Comparison of ENCODE assay signal across 1 cellular context in the genomic region with DNA sequence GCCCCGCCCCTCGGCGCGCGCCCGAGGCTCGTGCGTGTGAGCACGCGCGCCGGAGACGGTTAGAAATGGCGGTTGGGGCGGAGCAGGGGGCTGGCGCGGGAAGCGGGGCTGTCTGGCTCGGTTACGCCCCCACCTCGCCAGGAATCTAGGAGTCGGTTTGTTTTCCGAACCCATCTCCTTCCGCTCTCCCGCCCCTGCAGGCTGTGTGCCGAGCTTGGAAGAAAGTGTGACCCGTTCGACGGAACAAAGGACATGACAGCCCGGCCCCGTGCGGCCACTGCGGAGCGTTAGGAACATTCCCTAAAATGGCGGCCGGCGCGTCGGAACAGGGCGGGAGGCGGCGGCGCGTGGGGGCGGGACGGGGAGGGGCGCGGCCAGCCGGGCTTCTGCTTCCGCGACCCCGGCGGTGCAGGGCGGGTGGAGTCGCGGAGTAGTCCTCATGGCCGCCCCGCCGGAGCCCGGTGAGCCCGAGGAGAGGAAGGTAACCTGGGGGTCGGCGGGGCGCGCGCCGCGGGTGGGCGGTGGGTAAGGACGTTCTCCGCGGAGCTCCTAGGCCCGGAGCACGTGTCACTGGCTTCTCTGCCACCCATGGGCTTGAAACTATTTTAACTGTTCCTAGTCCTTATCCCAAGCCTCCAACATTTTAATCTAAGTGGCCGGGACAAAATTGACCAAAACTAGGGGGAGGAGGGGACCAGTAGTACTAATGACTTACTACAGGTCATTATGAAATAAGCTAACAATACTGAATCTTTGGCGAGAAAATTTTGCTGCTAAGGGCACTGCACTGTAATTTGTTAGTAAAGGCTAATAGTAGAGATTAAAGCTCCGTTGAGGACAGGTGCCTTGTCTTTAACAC.
TF ChIP-seq lines count a peak whose summit lies in the region.

TSS of gene COX20 (plus strand) at position 383 of the 859 bp plus-strand sequence. CDS start at position 440, 57 bp downstream.

TF ChIP-seq in IMR-90, 13 proteins besides CTCF, POLR2A, EP300 and RAD21:
- TF ChIP-seq NFE2L2 (IDR thresholded peaks at IDR 0.05; ENCODE audit: low read depth, low read length) (0 out of 2 replicates have a peak, but pooled peaks have one; percentile 2), BHLHE40 (IDR thresholded peaks at IDR 0.05; ENCODE audit: low read depth, low read length) (peak; percentile 68; the same call in 1 of the 2 replicates), RFX5 (IDR thresholded peaks at IDR 0.05; ENCODE audit: low read depth, low read length) (no peak), MXI1 (IDR thresholded peaks at IDR 0.05; ENCODE audit: borderline replicate concordance, low read depth, low read length) (peak; percentile 74), SMC3 (IDR thresholded peaks at IDR 0.05; ENCODE audit: low read depth, low read length) (no peak), MAZ (IDR thresholded peaks at IDR 0.05; ENCODE audit: borderline replicate concordance, low read depth, low read length) (peak; percentile 81; the same call in 1 of the 2 replicates), FOS (IDR thresholded peaks at IDR 0.05; ENCODE audit: low read depth, low read length) (no peak), CEBPB (IDR thresholded peaks at IDR 0.05; ENCODE audit: low read depth, low read length) (no peak), RCOR1 (IDR thresholded peaks at IDR 0.05; ENCODE audit: insufficient replicate concordance, low read length) (no peak), USF2 (IDR thresholded peaks at IDR 0.05; ENCODE audit: low read depth, low read length) (peak; percentile 50; the same call in 1 of the 2 replicates), CHD1 (IDR thresholded peaks at IDR 0.05; ENCODE audit: low read depth, low read length) (no peak), MAFK (IDR thresholded peaks at IDR 0.05; ENCODE audit: low read depth, low read length) (no peak)
- TF ChIP-seq, protein P1, sequence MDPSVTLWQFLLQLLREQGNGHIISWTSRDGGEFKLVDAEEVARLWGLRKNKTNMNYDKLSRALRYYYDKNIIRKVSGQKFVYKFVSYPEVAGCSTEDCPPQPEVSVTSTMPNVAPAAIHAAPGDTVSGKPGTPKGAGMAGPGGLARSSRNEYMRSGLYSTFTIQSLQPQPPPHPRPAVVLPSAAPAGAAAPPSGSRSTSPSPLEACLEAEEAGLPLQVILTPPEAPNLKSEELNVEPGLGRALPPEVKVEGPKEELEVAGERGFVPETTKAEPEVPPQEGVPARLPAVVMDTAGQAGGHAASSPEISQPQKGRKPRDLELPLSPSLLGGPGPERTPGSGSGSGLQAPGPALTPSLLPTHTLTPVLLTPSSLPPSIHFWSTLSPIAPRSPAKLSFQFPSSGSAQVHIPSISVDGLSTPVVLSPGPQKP (IDR thresholded peaks at IDR 0.05; ENCODE audit: borderline replicate concordance, low read depth, low read length) = no peak
